ENCODE assay signal across 9 cellular contexts in the genomic region with DNA sequence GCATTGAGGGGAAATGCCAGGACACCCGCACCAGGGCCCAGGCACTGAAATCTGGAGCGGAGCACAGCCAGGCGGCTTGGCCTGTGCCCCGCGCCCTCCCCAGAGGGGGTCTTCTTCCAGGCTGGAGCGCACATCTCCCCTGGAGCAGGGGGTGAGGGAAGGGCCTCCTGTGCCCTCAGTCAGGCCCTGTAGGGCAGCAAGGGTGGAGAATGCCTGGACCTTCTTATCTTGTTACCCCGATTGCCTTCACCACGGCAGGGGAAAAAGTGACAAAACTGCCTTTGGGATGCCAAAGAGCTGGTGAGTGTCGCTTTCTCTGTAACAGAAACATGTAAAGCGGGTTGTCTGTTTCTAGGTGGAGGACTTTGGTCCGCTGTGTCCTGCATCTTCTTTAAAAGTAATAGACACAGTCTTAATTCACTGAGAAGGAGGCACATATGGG. TPM values are rescaled to one million over a fixed set of nuclear protein-coding genes. Genes with fewer than 3 reads are reported as not detected.
A peak's percentile ranks its signal among the peaks of the same experiment; 100 is the strongest.
DNase-seq lines count a peak whose midpoint lies in the region; ATAC-seq, FAIRE-seq and TF ChIP-seq lines count a peak whose summit lies in the region.
"Had no signal": no experiment of that assay in that cellular context is flagged by ENCODE, and none has a peak within 500 bp of the region (broad histone marks: within the 10 kb centered on the region; RNA-seq: fewer than 3 reads in every experiment).

No MANE protein-coding gene starts in this region.

- dilution Hi-C loops in mammary epithelial cell (cut with HindIII; ENCODE audit: low sequenced_read_pairs) = no loop called here

- FAIRE-seq in HepG2 (lab: Jason Lieb, UNC) = no peak
- FAIRE-seq: GM12878 had no signal

- DNase-seq in mammary epithelial cell = no peak
- DNase-seq in HepG2 (ENCODE audit: low spot score) = no peak
- DNase-seq in superior temporal gyrus (ENCODE audit: extremely low spot score) = peak; percentile 9
- no peak for DNase-seq in HuH-7.5 (ENCODE audit: low spot score)
- no peak for DNase-seq in NCI-H82 treated with DMSO at 0.1 percent for 48 hours (lab: John Stamatoyannopoulos, UW; ENCODE audit: unreplicated experiment)
- DNase-seq in NCI-H2029 treated with DMSO at 0.1 percent for 48 hours (lab: John Stamatoyannopoulos, UW) = no peak

- no peaks in the 10 kb centered on the region for H4K20me1 ChIP-seq in mammary epithelial cell (ENCODE audit: insufficient read depth, low read length)
- 0 out of 2 replicates have a peak, but pooled peaks cover 3% of the 10 kb centered on the region for H4K20me1 ChIP-seq in HepG2 (ENCODE audit: insufficient read depth, low read length)

- H3K4me1 ChIP-seq in mammary epithelial cell (ENCODE audit: insufficient read depth, low read length) = peaks cover 15% of the 10 kb centered on the region
- H3K4me1 ChIP-seq in HepG2 (ENCODE audit: insufficient read depth, low read length) = peaks cover 87% of the 10 kb centered on the region

- H3K27me3 ChIP-seq in mammary epithelial cell (ENCODE audit: insufficient read depth, low read length) (no peaks in the 10 kb centered on the region), HepG2 (ENCODE audit: control insufficient read depth in 1 of 2, insufficient read depth in 2 of 2, low read length in 2 of 2) (peaks cover 5 to 73% of the 10 kb centered on the region in 2 experiments; a peak in 4 of 5 replicates)

- TF ChIP-seq POLR2A in HepG2 (IDR thresholded peaks at IDR 0.05; ENCODE audit: insufficient read depth in 1 of 2, low read depth in 2 of 2, low read length in 2 of 2) = no peak

- no peak overlapping the region for H2AFZ ChIP-seq in mammary epithelial cell (ENCODE audit: low read depth, low read length)
- H2AFZ ChIP-seq in HepG2 (ENCODE audit: low read length) = no peak overlapping the region

- ATAC-seq in HG03378 (IDR thresholded peaks at IDR 0.05; ENCODE audit: unreplicated experiment) (peak; percentile 7), HepG2 (peak; percentile 10), GM18867 (IDR thresholded peaks at IDR 0.05; ENCODE audit: unreplicated experiment) (no peak)

- CTCF ChIA-PET in mammary epithelial cell (lab: Charles Lee; ENCODE audit: low non-redundant PET) (no interaction called here), HepG2 (lab: Yijun Ruan, JAX; ENCODE audit: low intra/inter-chr PET ratio, low total read pairs) (no interaction called here)

- TF ChIP-seq EP300 in HepG2 (IDR thresholded peaks at IDR 0.05; ENCODE audit: low read depth in 2 of 2, low read length in 2 of 2) (no peak), HepG2 (CRISPR knock-in tag; IDR thresholded peaks at IDR 0.05; ENCODE audit: borderline replicate concordance) (no peak)

- no peak for TF ChIP-seq RAD21 in HepG2 (CRISPR knock-in tag; IDR thresholded peaks at IDR 0.05)

- in situ Hi-C loops in mammary epithelial cell (cut with MboI; ENCODE audit: low sequenced_read_pairs in 2 of 2) = no loop called here
- in situ Hi-C loops in HepG2 (cut with HindIII; ENCODE audit: extremely low pct_ligation_motif_present, low pct_unique_long_range_greater_than_20kb) = no loop called here

- POLR2A ChIA-PET in HepG2 (lab: Yijun Ruan, JAX) = interaction anchor here (1.0 to 1.3 kb wide), 2 partner anchors 14 to 24 kb away, joined by 3 to 4 read pairs; no protein-coding TSS in a partner anchor

- H3K4me2 ChIP-seq in mammary epithelial cell (ENCODE audit: insufficient read depth, low read depth, low read length) (peak overlapping the region; percentile 89), HepG2 (ENCODE audit: low read depth, low read length) (peak overlapping the region; percentile 96)

- H3K36me3 ChIP-seq in mammary epithelial cell (ENCODE audit: insufficient read depth, low read length) = no peaks in the 10 kb centered on the region
- H3K36me3 ChIP-seq in HepG2 (replicated peaks in 1 of 2; ENCODE audit: control insufficient read depth in 1 of 2, insufficient read depth in 2 of 2, low read length in 2 of 2) = no peaks in the 10 kb centered on the region

- H3K9me3 ChIP-seq in mammary epithelial cell (replicated peaks; ENCODE audit: insufficient read depth, low read length) = no peaks in the 10 kb centered on the region
- H3K9me3 ChIP-seq in HepG2 (ENCODE audit: low read length) = no peaks in the 10 kb centered on the region

- intact Hi-C loops in mammary epithelial cell (cut with micrococcal nuclease) (loop anchor here (1.0 kb wide), 1 partner anchor 18 kb away; no protein-coding TSS in a partner anchor), HepG2 (cut with micrococcal nuclease; ENCODE audit: unreplicated experiment) (no loop called here)

- TF ChIP-seq CTCF in mammary epithelial cell (conservative IDR thresholded peaks at IDR 0.05 in 1 of 2, IDR thresholded peaks at IDR 0.05 in 1 of 2; ENCODE audit: extremely low read depth in 1 of 2, insufficient read depth in 1 of 2, low read depth in 1 of 2, low read length in 2 of 2) (no peak), HepG2 (CRISPR knock-in tag; IDR thresholded peaks at IDR 0.05) (no peak)

- WGBS in mammary epithelial cell (ENCODE audit: low coverage, missing lambda C conversion rate) = 96% methylated on average over 8 of the region's 11 CpGs
- 3% methylated on average over 5 of the region's 11 CpGs for WGBS in HepG2 (ENCODE audit: low lambda C conversion rate)

- BruUV-seq in mammary epithelial cell (replicated peaks; lab: Mats Ljungman, UMichigan) = no TSS peak
- no TSS peak for BruUV-seq in HepG2 (replicated peaks; lab: Mats Ljungman, UMichigan)

- H3K9ac ChIP-seq in mammary epithelial cell (ENCODE audit: insufficient read depth, low read length) (no peak overlapping the region), HepG2 (ENCODE audit: insufficient read depth, low read depth, low read length) (peak overlapping the region; percentile 61)

- H3K4me3 ChIP-seq in mammary epithelial cell (replicated peaks in 1 of 3; ENCODE audit: insufficient read depth in 1 of 3, low read depth in 2 of 3, low read length in 3 of 3) = peak overlapping the region in 2 of 3 experiments; percentile 55 to 58
- H3K4me3 ChIP-seq in HepG2 (replicated peaks in 1 of 3; ENCODE audit: insufficient read depth in 1 of 3, low read depth in 2 of 3, low read length in 3 of 3) = peak overlapping the region; percentile 66 to 85 (median 78)

- H3K79me2 ChIP-seq in mammary epithelial cell (ENCODE audit: insufficient read depth, low read length) (peaks cover 35% of the 10 kb centered on the region), HepG2 (ENCODE audit: insufficient read depth, low read length) (peaks cover 25% of the 10 kb centered on the region)

- no peak overlapping the region for H3K27ac ChIP-seq in mammary epithelial cell (ENCODE audit: insufficient read depth, low read depth, low read length)
- no peak overlapping the region for H3K27ac ChIP-seq in HepG2 (ENCODE audit: extremely low read length, insufficient read depth, low read length)

RNA-seq across cellular contexts. Expression of a gene that starts 48.3 kb away (rescaled TPM):
- total RNA-seq in mammary epithelial cell (1 to 10 TPM; 2.2 to 9.1 TPM), HepG2 (2016; rRNA removed; fragmentation: Illumina TruSeq; extraction: Trizol) (0.94 and 1.7 TPM in 2 replicates)
- polyA plus RNA-seq in mammary epithelial cell (1.6 TPM), HepG2 (2011; rRNA removed) (1.4 TPM in 2 replicates)
- 0.67 TPM for polyA minus RNA-seq in mammary epithelial cell
- 1.4 and 1.8 TPM in 2 replicates for total RNA-seq in HepG2 (2016; cell fraction: cytosol; rRNA removed; fragmentation: Illumina TruSeq; extraction: Trizol; ENCODE audit: low read depth)
- total RNA-seq in HepG2 (2016; cell fraction: insoluble cytoplasmic fraction; rRNA removed; fragmentation: Illumina TruSeq; extraction: Trizol) = 1.2 and 1.8 TPM in 2 replicates
- total RNA-seq in HepG2 (2016; cell fraction: membrane; rRNA removed; fragmentation: Illumina TruSeq; extraction: Trizol) = 1.2 and 1.9 TPM in 2 replicates
- 2.8 and 3.9 TPM in 2 replicates for total RNA-seq in HepG2 (2016; cell fraction: nucleus; rRNA removed; fragmentation: Illumina TruSeq; extraction: Trizol)
- polyA plus RNA-seq in HepG2 (2011; cell fraction: cytosol; rRNA removed) = 0.42 and 0.64 TPM in 2 replicates
- 15.9 and 22.2 TPM in 2 replicates for polyA plus RNA-seq in HepG2 (2011; cell fraction: nucleus; rRNA removed)
- polyA plus RNA-seq in HepG2 (2012) = 1.8 and 2.5 TPM in 2 replicates
- 1.1 and 1.4 TPM in 2 replicates for polyA plus RNA-seq in HepG2 (2016; cell fraction: cytosol; fragmentation: Illumina TruSeq; extraction: Trizol; ENCODE audit: low read depth)
- 1.3 and 1.9 TPM in 2 replicates for polyA plus RNA-seq in HepG2 (2016; cell fraction: insoluble cytoplasmic fraction; fragmentation: Illumina TruSeq; extraction: Trizol; ENCODE audit: low read depth)
- polyA plus RNA-seq in HepG2 (2016; cell fraction: membrane; fragmentation: Illumina TruSeq; extraction: Trizol; ENCODE audit: low read depth) = 1.9 and 2.3 TPM in 2 replicates
- polyA plus RNA-seq in HepG2 (2016; cell fraction: nucleus; fragmentation: Illumina TruSeq; extraction: Trizol; ENCODE audit: insufficient read depth, low read depth) = 9.5 and 11.0 TPM in 2 replicates
- polyA minus RNA-seq in HepG2 (2011; rRNA and poly(A)+ RNA removed; ENCODE audit: low replicate concordance) = 1.7 and 5.4 TPM in 2 replicates
- 1.1 and 1.9 TPM in 2 replicates for polyA minus RNA-seq in HepG2 (2011; cell fraction: cytosol; rRNA and poly(A)+ RNA removed)
- polyA minus RNA-seq in HepG2 (2011; cell fraction: nucleus; rRNA and poly(A)+ RNA removed) = 5.5 and 5.9 TPM in 2 replicates

RNA-seq across cellular contexts. Expression of a gene that starts 51.8 kb away (rescaled TPM):
- total RNA-seq in mammary epithelial cell (10 to 100 TPM; 36.5 to 71.7 TPM), HepG2 (2016; rRNA removed; fragmentation: Illumina TruSeq; extraction: Trizol) (23.0 and 55.8 TPM in 2 replicates)
- polyA plus RNA-seq in mammary epithelial cell (30.5 TPM), HepG2 (2011; rRNA removed) (23.4 and 33.6 TPM in 2 replicates)
- polyA minus RNA-seq in mammary epithelial cell = 28.5 TPM
- 18.5 and 23.3 TPM in 2 replicates for total RNA-seq in HepG2 (2016; cell fraction: cytosol; rRNA removed; fragmentation: Illumina TruSeq; extraction: Trizol; ENCODE audit: low read depth)
- 19.1 and 55.8 TPM in 2 replicates for total RNA-seq in HepG2 (2016; cell fraction: insoluble cytoplasmic fraction; rRNA removed; fragmentation: Illumina TruSeq; extraction: Trizol)
- total RNA-seq in HepG2 (2016; cell fraction: membrane; rRNA removed; fragmentation: Illumina TruSeq; extraction: Trizol) = 18.8 and 20.0 TPM in 2 replicates
- total RNA-seq in HepG2 (2016; cell fraction: nucleus; rRNA removed; fragmentation: Illumina TruSeq; extraction: Trizol) = 52.6 and 64.0 TPM in 2 replicates
- 20.1 and 34.6 TPM in 2 replicates for polyA plus RNA-seq in HepG2 (2011; cell fraction: cytosol; rRNA removed)
- 63.4 and 88.4 TPM in 2 replicates for polyA plus RNA-seq in HepG2 (2011; cell fraction: nucleus; rRNA removed)
- 22.8 and 28.0 TPM in 2 replicates for polyA plus RNA-seq in HepG2 (2012)
- polyA plus RNA-seq in HepG2 (2016; cell fraction: cytosol; fragmentation: Illumina TruSeq; extraction: Trizol; ENCODE audit: low read depth) = 5.7 and 7.1 TPM in 2 replicates
- 19.7 and 23.4 TPM in 2 replicates for polyA plus RNA-seq in HepG2 (2016; cell fraction: insoluble cytoplasmic fraction; fragmentation: Illumina TruSeq; extraction: Trizol; ENCODE audit: low read depth)
- 10.4 and 11.4 TPM in 2 replicates for polyA plus RNA-seq in HepG2 (2016; cell fraction: membrane; fragmentation: Illumina TruSeq; extraction: Trizol; ENCODE audit: low read depth)
- 123 and 129 TPM in 2 replicates for polyA plus RNA-seq in HepG2 (2016; cell fraction: nucleus; fragmentation: Illumina TruSeq; extraction: Trizol; ENCODE audit: insufficient read depth, low read depth)
- 53.9 and 165 TPM in 2 replicates for polyA minus RNA-seq in HepG2 (2011; rRNA and poly(A)+ RNA removed; ENCODE audit: low replicate concordance)
- 62.7 and 77.3 TPM in 2 replicates for polyA minus RNA-seq in HepG2 (2011; cell fraction: cytosol; rRNA and poly(A)+ RNA removed)
- polyA minus RNA-seq in HepG2 (2011; cell fraction: nucleus; rRNA and poly(A)+ RNA removed) = 25.7 and 27.8 TPM in 2 replicates
